In the genomic region with DNA sequence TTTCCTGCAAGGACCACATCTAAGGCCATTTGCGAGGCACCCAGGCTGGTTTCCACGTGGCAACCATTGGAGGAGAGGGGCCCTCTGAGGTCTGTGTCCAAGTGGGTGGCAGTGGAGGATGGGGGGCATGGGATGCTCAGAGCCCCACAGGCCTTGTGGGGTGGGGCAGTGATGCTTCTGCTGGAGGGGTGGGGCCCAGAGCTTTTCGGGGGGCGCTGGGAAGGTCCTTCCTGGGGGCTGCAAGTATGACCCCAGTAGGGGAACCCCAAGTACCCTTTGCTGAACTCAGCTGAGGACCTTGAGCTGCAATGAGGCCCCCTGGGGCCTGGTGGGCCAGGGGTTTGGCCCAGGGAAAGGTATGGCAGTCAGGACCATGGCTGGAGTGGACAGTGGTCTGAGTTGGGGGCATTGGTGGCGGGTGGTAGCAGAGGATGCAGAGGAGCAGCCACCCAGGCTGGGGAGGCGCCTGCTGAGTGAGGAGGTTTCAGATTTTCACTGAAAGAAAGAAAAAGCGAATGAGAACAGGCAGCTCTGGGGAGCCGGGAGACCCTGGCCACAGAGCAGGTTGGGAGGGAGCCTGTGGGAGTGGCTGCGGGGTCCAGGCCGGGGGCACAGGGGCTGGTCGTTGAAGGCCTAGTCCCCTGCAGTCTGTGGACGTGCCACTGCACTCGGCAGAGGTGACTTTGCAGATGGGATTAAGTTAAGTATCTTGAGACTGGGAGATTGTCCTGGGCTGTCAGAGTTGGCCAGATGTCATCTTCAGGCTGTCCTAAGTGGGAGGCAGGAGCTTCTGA, we compare ENCODE assay signal across 17 cellular contexts. TPM values are rescaled to one million over a fixed set of nuclear protein-coding genes. Genes with fewer than 3 reads are reported as not detected.
A peak's percentile ranks its signal among the peaks of the same experiment; 100 is the strongest.
DNase-seq lines count a peak whose midpoint lies in the region; ATAC-seq, FAIRE-seq and TF ChIP-seq lines count a peak whose summit lies in the region.
"Had no signal": no experiment of that assay in that cellular context is flagged by ENCODE, and none has a peak within 500 bp of the region (broad histone marks: within the 10 kb centered on the region; RNA-seq: fewer than 3 reads in every experiment).

No MANE protein-coding gene starts in this region.

- H3K9me3 ChIP-seq in WERI-Rb-1 (ENCODE audit: severe bottlenecking) (no peaks in the 10 kb centered on the region), left ventricle myocardium inferior (replicated peaks) (no peaks in the 10 kb centered on the region), prostate gland (no peaks in the 10 kb centered on the region)
- H3K9me3 ChIP-seq: adrenal gland had no signal

- H3K4me1 ChIP-seq in left ventricle myocardium inferior (peaks cover 94% of the 10 kb centered on the region), prostate gland (replicated peaks) (peaks cover 31% of the 10 kb centered on the region)

- no peak for TF ChIP-seq POLR2A in prostate gland (IDR thresholded peaks at IDR 0.05)

- TF ChIP-seq CTCF in D721Med (IDR thresholded peaks at IDR 0.05; ENCODE audit: insufficient read depth, missing control alignments) = no peak
- no peak for TF ChIP-seq CTCF in WERI-Rb-1 (IDR thresholded peaks at IDR 0.05; ENCODE audit: low read depth, low read length)
- TF ChIP-seq CTCF in left ventricle myocardium inferior (IDR thresholded peaks at IDR 0.05; ENCODE audit: borderline replicate concordance) = no peak
- TF ChIP-seq CTCF in prostate gland (IDR thresholded peaks at IDR 0.05) = no peak

- H3K27me3 ChIP-seq in WERI-Rb-1 (ENCODE audit: insufficient read depth, low read depth, severe bottlenecking) (no peaks in the 10 kb centered on the region), left ventricle myocardium inferior (ENCODE audit: low read depth) (no peaks in the 10 kb centered on the region), prostate gland (replicated peaks; ENCODE audit: insufficient read depth) (no peaks in the 10 kb centered on the region)
- H3K27me3 ChIP-seq: adrenal gland had no signal

- 75% methylated on average over 13 of the region's 13 CpGs for WGBS in prostate gland

- H3K27ac ChIP-seq in WERI-Rb-1 (peak overlapping the region; percentile 74), left ventricle myocardium inferior (replicated peaks) (peak overlapping the region; percentile 94), prostate gland (peak overlapping the region; percentile 77 to 83)
- H3K27ac ChIP-seq: adrenal gland, coronary artery had no signal

- no peaks in the 10 kb centered on the region for H3K36me3 ChIP-seq in WERI-Rb-1
- H3K36me3 ChIP-seq in left ventricle myocardium inferior = no peaks in the 10 kb centered on the region
- no peaks in the 10 kb centered on the region for H3K36me3 ChIP-seq in prostate gland
- H3K36me3 ChIP-seq: adrenal gland had no signal

- intact Hi-C loops in left ventricle myocardium inferior (cut with micrococcal nuclease) (no loop called here), prostate gland (cut with DNase I) (no loop called here)

- DNase-seq in D721Med (ENCODE audit: insufficient read length, low spot score) (peak; percentile 90), WERI-Rb-1 (peak; percentile 86), left ventricle myocardium inferior (no peak), prostate gland (ENCODE audit: low spot score) (no peak), kidney glomerular epithelial cell (lab: John Stamatoyannopoulos, UW) (no peak), foreskin melanocyte (no peak), NOMO-1 treated with dmso at 0.1 percent for 144 hours (lab: John Stamatoyannopoulos, UW; ENCODE audit: unreplicated experiment) (no peak)
- DNase-seq: activated CD4-positive, alpha-beta T cell treated with anti-CD3 and anti-CD28 coated beads, Interleukin-2, amount 50 U/mL, for 4 hours; activated T-cell treated with anti-CD3 and anti-CD28 coated beads, Interleukin-2, amount 50 U/mL, for 48 hours; adrenal gland; NCI-H2107; SHP77; T1000 had no signal

- FAIRE-seq in D721Med (lab: Jason Lieb, UNC) = peak; percentile 35

- ATAC-seq in HG03571 (IDR thresholded peaks at IDR 0.05; ENCODE audit: unreplicated experiment) = no peak

- H3K4me3 ChIP-seq in WERI-Rb-1 (ENCODE audit: low read depth, low read length) (peak overlapping the region; percentile 26; the same call in 1 of the 2 replicates), left ventricle myocardium inferior (no peak overlapping the region), prostate gland (no peak overlapping the region)
- H3K4me3 ChIP-seq: adrenal gland, coronary artery had no signal

RNA-seq across cellular contexts. Expression of a gene that starts 19.2 kb away (rescaled TPM):
- total RNA-seq in left ventricle myocardium inferior (218 TPM), prostate gland (100 to 1,000 TPM in 1 of 2 donors, 10 to 100 TPM in 1; 77.9 to 136 TPM)
- total RNA-seq: myocyte, renal cortical epithelial cell had no signal

Comparison
In these comparisons a context has a peak if more than half of its experiments do, and no peak if none do; other contexts are left out.
1. DNase-seq: peak in D721Med (single experiment) and WERI-Rb-1 (single experiment); none in left ventricle myocardium inferior (single experiment), prostate gland (single experiment), kidney glomerular epithelial cell (single experiment), foreskin melanocyte (single experiment) and NOMO-1 treated with dmso at 0.1 percent for 144 hours (single experiment).
2. Peak in every context shown above with its lines, with median percentiles within 50 percentile points of each other: H3K27ac ChIP-seq.